8 cellular contexts compared by ENCODE assay signal in the genomic region with DNA sequence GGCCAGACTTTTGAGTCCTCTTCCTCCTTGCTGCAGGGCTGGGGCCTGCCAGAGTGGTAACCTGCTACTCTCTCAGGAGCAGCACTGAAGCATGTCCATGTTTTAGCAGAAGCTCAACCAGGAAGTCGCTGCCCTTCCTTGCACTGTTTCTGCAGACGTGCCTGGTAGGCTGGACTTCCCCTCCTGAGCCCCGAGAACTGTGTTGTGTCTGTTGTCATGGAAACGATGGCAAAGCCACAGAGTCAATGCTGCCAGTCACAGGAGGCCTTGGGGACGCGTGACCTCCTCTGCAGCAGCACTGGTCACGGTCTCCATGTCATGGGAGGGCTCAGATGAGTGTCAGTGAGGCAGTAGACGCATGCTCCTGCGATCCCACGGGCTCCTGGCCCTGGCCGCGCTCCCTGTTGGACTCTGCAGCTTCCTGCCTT.
DNase-seq lines count a peak whose midpoint lies in the region; ATAC-seq and TF ChIP-seq lines count a peak whose summit lies in the region.

No MANE protein-coding gene starts in this region.

- peaks cover 0 to 8% of the 10 kb centered on the region in 2 donors for H3K9me3 Mint-ChIP-seq in stimulated activated naive CD8-positive, alpha-beta T cell treated with anti-CD3 and anti-CD28 coated beads, Interleukin-15, amount 100 ng/mL, for 72 hours

- H3K18ac ChIP-seq in neuronal stem cell (ENCODE audit: low read length): peak overlapping the region; percentile 58

- H3K9me3 ChIP-seq in neuronal stem cell (replicated peaks in 1 of 2; ENCODE audit: control insufficient read depth in 2 of 2, insufficient read depth in 1 of 2, low read depth in 1 of 2, low read length in 2 of 2): no peaks in the 10 kb centered on the region

- in situ Hi-C loops in GM13976 (cut with MboI; ENCODE audit: low sequenced_read_pairs, unreplicated experiment): no loop called here

- no CpG with 5 or more reads among the region's 12 CpGs for WGBS in neuronal stem cell (ENCODE audit: extremely low coverage in 2 of 2, insufficient read length in 2 of 2, insufficient replicate concordance in 1 of 2), 2 donors

- peak overlapping the region; percentile 91 to 93 for H3K27ac Mint-ChIP-seq in stimulated activated naive CD8-positive, alpha-beta T cell treated with anti-CD3 and anti-CD28 coated beads, Interleukin-15, amount 100 ng/mL, for 72 hours

- H3K14ac ChIP-seq in neuronal stem cell (ENCODE audit: low read length): no peak overlapping the region

- H3K4me1 ChIP-seq in neuronal stem cell (ENCODE audit: control insufficient read depth in 2 of 2, insufficient read depth in 1 of 2, low read depth in 1 of 2, low read length in 2 of 2): peaks cover 6 to 13% of the 10 kb centered on the region in 2 donors

- H2BK5ac ChIP-seq in neuronal stem cell (ENCODE audit: low read length): no peak overlapping the region

- H3K9ac ChIP-seq in neuronal stem cell (ENCODE audit: low read depth, low read length, poor library complexity): no peak overlapping the region

- no peak overlapping the region for H2BK120ac ChIP-seq in neuronal stem cell (ENCODE audit: low read depth, low read length)

- DNase-seq in GM13976 (ENCODE audit: low spot score) (peak; percentile 93), HCEC 1CT (peak; percentile 5), NCI-H2029 treated with DMSO at 0.1 percent for 48 hours (lab: John Stamatoyannopoulos, UW) (peak; percentile 13), activated T-cell treated with anti-CD3 and anti-CD28 coated beads for 24 hours (ENCODE audit: low read depth) (peak; percentile 57), fibroblast of the aortic adventitia (ENCODE audit: low read depth) (peak; percentile 50), neuronal stem cell (ENCODE audit: low spot score) (peak; percentile 72), NCI-H345 treated with DMSO at 0.1 percent for 48 hours (lab: John Stamatoyannopoulos, UW; ENCODE audit: unreplicated experiment) (no peak)
- DNase-seq in stimulated activated naive CD8-positive, alpha-beta T cell treated with anti-CD3 and anti-CD28 coated beads, Interleukin-15, amount 100 ng/mL, for 72 hours: peak; percentile 65 to 86

- H3K4me1 Mint-ChIP-seq in stimulated activated naive CD8-positive, alpha-beta T cell treated with anti-CD3 and anti-CD28 coated beads, Interleukin-15, amount 100 ng/mL, for 72 hours: peaks cover 19% of the 10 kb centered on the region

- H3K27me3 Mint-ChIP-seq in stimulated activated naive CD8-positive, alpha-beta T cell treated with anti-CD3 and anti-CD28 coated beads, Interleukin-15, amount 100 ng/mL, for 72 hours: peaks cover 1% of the 10 kb centered on the region

- H3K27me3 ChIP-seq in neuronal stem cell (ENCODE audit: control insufficient read depth in 3 of 3, insufficient read depth in 3 of 3, low read depth in 1 of 3, low read length in 3 of 3): no peaks in the 10 kb centered on the region

- TF ChIP-seq CTCF in GM13976 (IDR thresholded peaks at IDR 0.05; ENCODE audit: borderline replicate concordance, control extremely low read depth, extremely low read depth, insufficient read depth, missing control alignments): no peak
- no peak for TF ChIP-seq CTCF in fibroblast of the aortic adventitia (IDR thresholded peaks at IDR 0.05; ENCODE audit: insufficient read depth, low read length)

- no peak overlapping the region for H3K4ac ChIP-seq in neuronal stem cell (ENCODE audit: low read length)

- H4K91ac ChIP-seq in neuronal stem cell (ENCODE audit: low read depth, low read length, poor library complexity): no peak overlapping the region

- no peaks in the 10 kb centered on the region for H3K79me1 ChIP-seq in neuronal stem cell (ENCODE audit: low read depth, low read length)

- peak overlapping the region; percentile 38 to 73 for H3K4me3 Mint-ChIP-seq in stimulated activated naive CD8-positive, alpha-beta T cell treated with anti-CD3 and anti-CD28 coated beads, Interleukin-15, amount 100 ng/mL, for 72 hours

- H3K27ac ChIP-seq in neuronal stem cell (replicated peaks; ENCODE audit: low read length): no peak overlapping the region

- no peak overlapping the region for H2AK5ac ChIP-seq in neuronal stem cell (ENCODE audit: low read depth, low read length)

- peak overlapping the region; percentile 86 for H2AFZ ChIP-seq in neuronal stem cell (ENCODE audit: low read length)

- H2BK15ac ChIP-seq in neuronal stem cell (ENCODE audit: low read length): no peak overlapping the region

- ATAC-seq in stimulated activated naive CD8-positive, alpha-beta T cell treated with anti-CD3 and anti-CD28 coated beads, Interleukin-15, amount 100 ng/mL, for 72 hours: peak; percentile 97

- no peak overlapping the region for H4K8ac ChIP-seq in neuronal stem cell (ENCODE audit: low read depth, low read length)

- no peak overlapping the region for H2BK12ac ChIP-seq in neuronal stem cell (ENCODE audit: low read length)

- H3K36me3 ChIP-seq in neuronal stem cell (replicated peaks in 1 of 2; ENCODE audit: control insufficient read depth in 2 of 2, insufficient read depth in 2 of 2, low read length in 2 of 2): no peaks in the 10 kb centered on the region

- H3K4me2 ChIP-seq in neuronal stem cell (ENCODE audit: insufficient read depth, low read length, poor library complexity, severe bottlenecking): no peak overlapping the region

- H3K4me3 ChIP-seq in fibroblast of the aortic adventitia (ENCODE audit: low read depth, low read length) (no peak overlapping the region), neuronal stem cell (ENCODE audit: low read length in 2 of 2) (no peak overlapping the region)

- no peak overlapping the region for H3K23ac ChIP-seq in neuronal stem cell (ENCODE audit: low read depth, low read length, poor library complexity)
